9 cellular contexts compared by ENCODE assay signal in the genomic region with DNA sequence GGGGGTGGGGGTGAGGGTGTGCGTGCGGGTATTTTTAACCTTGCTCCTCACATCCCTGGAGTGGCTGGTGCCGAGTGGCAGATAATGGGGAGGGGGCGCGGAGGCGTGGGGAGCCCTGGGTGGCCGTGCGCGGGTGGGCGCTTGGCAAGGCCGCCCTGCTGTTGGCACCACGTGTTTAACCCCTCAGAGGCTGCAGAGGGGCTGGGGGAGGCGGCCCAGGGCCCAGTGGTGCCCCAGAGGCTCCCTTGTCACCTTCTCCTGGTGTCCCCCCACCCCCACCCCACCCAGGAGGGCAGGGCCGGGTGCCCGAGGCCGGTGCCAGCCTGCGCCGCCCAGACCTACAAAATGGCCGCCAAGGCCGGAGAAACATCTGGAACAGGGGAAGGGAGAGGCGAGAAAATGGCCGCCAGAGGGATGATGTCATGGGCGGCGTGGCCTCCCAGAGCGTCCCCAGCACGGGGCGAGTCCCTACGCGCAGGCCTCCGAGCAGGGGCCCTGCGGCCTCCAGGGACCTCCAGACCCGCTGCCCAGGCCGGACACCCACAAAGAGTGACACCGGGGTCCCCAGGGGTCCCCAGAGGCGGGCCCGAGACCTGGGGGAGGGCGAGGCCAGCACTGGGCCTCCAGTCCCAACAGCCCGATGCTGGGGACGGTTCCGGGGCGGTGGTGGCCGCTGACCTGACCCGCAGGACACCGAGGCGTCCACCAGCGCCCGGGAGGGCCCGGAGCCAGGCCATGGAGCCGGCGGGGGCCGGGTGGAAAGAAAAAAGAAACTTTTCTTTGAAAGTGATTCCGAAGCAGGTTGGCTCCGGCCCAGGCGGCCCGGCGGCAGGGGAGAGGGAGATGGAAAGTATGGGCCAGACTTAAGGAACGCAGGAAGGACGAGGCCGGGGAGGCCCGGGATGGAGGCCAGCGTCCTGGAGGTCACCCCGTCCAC. TPM values are rescaled to one million over a fixed set of nuclear protein-coding genes. Genes with fewer than 3 reads are reported as not detected.
DNase-seq lines count a peak whose midpoint lies in the region; ATAC-seq and TF ChIP-seq lines count a peak whose summit lies in the region.
"Had no signal": no experiment of that assay in that cellular context is flagged by ENCODE, and none has a peak within 500 bp of the region (broad histone marks: within the 10 kb centered on the region; RNA-seq: fewer than 3 reads in every experiment).

No MANE protein-coding gene starts in this region.

- TF ChIP-seq POLR2A in prostate gland (IDR thresholded peaks at IDR 0.05) = peak; percentile 67

- POLR2A ChIA-PET in activated CD4-positive, alpha-beta T cell treated with anti-CD3 and anti-CD28 coated beads, Interleukin-2, amount 10 ng/mL, durations not matched to agents 7 days and 5 days (lab: Charles Lee) = no interaction called here

- H3K36me3 Mint-ChIP-seq in activated CD4-positive, alpha-beta T cell treated with anti-CD3 and anti-CD28 coated beads, Interleukin-2, amount 10 ng/mL, durations not matched to agents 7 days and 5 days (ENCODE audit: low read depth) = no peaks in the 10 kb centered on the region

- DNase-seq in Ammon's horn (ENCODE audit: low spot score) (peak; percentile 82), astrocyte of the hippocampus (ENCODE audit: low read depth, low spot score) (peak; percentile 93), left ventricle myocardium inferior (peak; percentile 89), prostate gland (ENCODE audit: low spot score) (peak; percentile 86), dedifferentiated amniotic fluid mesenchymal stem cell (ENCODE audit: extremely low spot score) (no peak)
- no peak for DNase-seq in activated CD4-positive, alpha-beta T cell treated with anti-CD3 and anti-CD28 coated beads, Interleukin-2, amount 50 U/mL, for 1 hour
- DNase-seq in activated CD4-positive, alpha-beta T cell treated with anti-CD3 and anti-CD28 coated beads, Interleukin-2, amount 10 ng/mL, durations not matched to agents 7 days and 5 days = no peak
- DNase-seq: activated naive CD4-positive, alpha-beta T cell treated with anti-CD3 and anti-CD28 coated beads, Interleukin-2, amount 50 U/mL, for 16 hours had no signal

- ATAC-seq in HG02981 (IDR thresholded peaks at IDR 0.05; ENCODE audit: unreplicated experiment) = no peak

- H3K27ac ChIP-seq in left ventricle myocardium inferior (replicated peaks) = peak overlapping the region; percentile 100
- H3K27ac ChIP-seq in prostate gland = peak overlapping the region; percentile 99 to 100

- peaks cover 94% of the 10 kb centered on the region for H3K4me1 ChIP-seq in left ventricle myocardium inferior
- H3K4me1 ChIP-seq in prostate gland (replicated peaks) = peaks cover 26% of the 10 kb centered on the region

- CTCF ChIA-PET in activated CD4-positive, alpha-beta T cell treated with anti-CD3 and anti-CD28 coated beads, Interleukin-2, amount 10 ng/mL, durations not matched to agents 7 days and 5 days (lab: Charles Lee) = no interaction called here

- intact Hi-C loops in left ventricle myocardium inferior (cut with micrococcal nuclease) = no loop called here
- intact Hi-C loops in prostate gland (cut with DNase I) = loop anchor here (5.0 kb wide), 1 partner anchor 37 kb away; the partner anchor contains the start of gene NFIC

- no peak overlapping the region for H3K27ac Mint-ChIP-seq in activated CD4-positive, alpha-beta T cell treated with anti-CD3 and anti-CD28 coated beads, Interleukin-2, amount 10 ng/mL, durations not matched to agents 7 days and 5 days

- H3K27me3 Mint-ChIP-seq in activated CD4-positive, alpha-beta T cell treated with anti-CD3 and anti-CD28 coated beads, Interleukin-2, amount 10 ng/mL, durations not matched to agents 7 days and 5 days = no peaks in the 10 kb centered on the region

- TF ChIP-seq CTCF in left ventricle myocardium inferior (IDR thresholded peaks at IDR 0.05; ENCODE audit: borderline replicate concordance) (peak; percentile 13), prostate gland (IDR thresholded peaks at IDR 0.05) (peak in 1 of 4 experiments; percentile 32)

- no peak overlapping the region for H3K4me3 Mint-ChIP-seq in activated CD4-positive, alpha-beta T cell treated with anti-CD3 and anti-CD28 coated beads, Interleukin-2, amount 10 ng/mL, durations not matched to agents 7 days and 5 days

- peak overlapping the region; percentile 67 for H3K4me3 ChIP-seq in left ventricle myocardium inferior
- peak overlapping the region; percentile 31 to 33 for H3K4me3 ChIP-seq in prostate gland

- WGBS in prostate gland = 2% methylated on average over 50 of the region's 62 CpGs

- H3K36me3 ChIP-seq in left ventricle myocardium inferior = no peaks in the 10 kb centered on the region
- no peaks in the 10 kb centered on the region for H3K36me3 ChIP-seq in prostate gland

- no peaks in the 10 kb centered on the region for H3K9me3 ChIP-seq in left ventricle myocardium inferior (replicated peaks)
- H3K9me3 ChIP-seq in prostate gland = no peaks in the 10 kb centered on the region

- H3K27me3 ChIP-seq in left ventricle myocardium inferior (ENCODE audit: low read depth) = no peaks in the 10 kb centered on the region
- H3K27me3 ChIP-seq in prostate gland (replicated peaks; ENCODE audit: insufficient read depth) = no peaks in the 10 kb centered on the region

- H3K9me3 Mint-ChIP-seq in activated CD4-positive, alpha-beta T cell treated with anti-CD3 and anti-CD28 coated beads, Interleukin-2, amount 10 ng/mL, durations not matched to agents 7 days and 5 days = no peaks in the 10 kb centered on the region

- H3K4me1 Mint-ChIP-seq in activated CD4-positive, alpha-beta T cell treated with anti-CD3 and anti-CD28 coated beads, Interleukin-2, amount 10 ng/mL, durations not matched to agents 7 days and 5 days = no peaks in the 10 kb centered on the region

RNA-seq across cellular contexts. Expression of gene NFIC, which starts 38.2 kb away (rescaled TPM):
- total RNA-seq in left ventricle myocardium inferior (145 TPM), prostate gland (100 to 1,000 TPM; 160 to 168 TPM)
- total RNA-seq in activated CD4-positive, alpha-beta T cell treated with anti-CD3 and anti-CD28 coated beads, Interleukin-2, amount 10 ng/mL, durations not matched to agents 7 days and 5 days = 10 to 100 TPM; 14.2 TPM

Comparison
In these comparisons a context has a peak if more than half of its experiments do, and no peak if none do; other contexts are left out.
1. DNase-seq: peak in Ammon's horn (single experiment), astrocyte of the hippocampus (single experiment), left ventricle myocardium inferior (single experiment) and prostate gland (single experiment); none in activated CD4-positive, alpha-beta T cell treated with anti-CD3 and anti-CD28 coated beads, Interleukin-2, amount 50 U/mL, for 1 hour (single experiment), dedifferentiated amniotic fluid mesenchymal stem cell (single experiment) and activated CD4-positive, alpha-beta T cell treated with anti-CD3 and anti-CD28 coated beads, Interleukin-2, amount 10 ng/mL, durations not matched to agents 7 days and 5 days (single experiment).